Comparison of ENCODE assay signal across 4 cellular contexts in genomic region chr13:108926848-108927247, GRCh38.
"Had no signal": no experiment of that assay in that cellular context is flagged by ENCODE, and none has a peak within 500 bp of the region (broad histone marks: within the 10 kb centered on the region; RNA-seq: fewer than 3 reads in every experiment).

No MANE protein-coding gene starts in this region.

- H3K27ac ChIP-seq: HL-60 had no signal

- DNase-seq: IMR-90 had no signal

- ATAC-seq: HepG2, K562 had no signal

- H3K4me3 ChIP-seq: K562 had no signal
